1 cellular context compared by ENCODE assay signal in genomic region chr19:12035220-12036172, GRCh38.
TF ChIP-seq lines count a peak whose summit lies in the region.

TSS of gene ZNF433 (minus strand) at chr19:12035679. CDS start at chr19:12035539, 140 bp downstream.

TF ChIP-seq in SK-N-SH, 30 proteins besides CTCF, POLR2A, EP300 and RAD21 (continued from another document):
- TF ChIP-seq PBX3 (IDR thresholded peaks at IDR 0.05) (peak; percentile 82), NRF1 (IDR thresholded peaks at IDR 0.05; ENCODE audit: low read depth, low read length) (no peak)
